16 cellular contexts compared by ENCODE assay signal in genomic region chr1:179089827-179090482, GRCh38. TPM values are rescaled to one million over a fixed set of nuclear protein-coding genes. Genes with fewer than 3 reads are reported as not detected.
DNase-seq lines count a peak whose midpoint lies in the region; FAIRE-seq and TF ChIP-seq lines count a peak whose summit lies in the region.
"Had no signal": no experiment of that assay in that cellular context is flagged by ENCODE, and none has a peak within 500 bp of the region (broad histone marks: within the 10 kb centered on the region; RNA-seq: fewer than 3 reads in every experiment).

No MANE protein-coding gene starts in this region.

- H3K27ac Mint-ChIP-seq in IgD-negative memory B cell (peak overlapping the region; percentile 90 to 99 (median 97)), progenitor cell of endocrine pancreas (peak overlapping the region; percentile 74)
- H3K27ac Mint-ChIP-seq: activated T-helper 1 cell treated with anti-CD3 and anti-CD28 coated beads, Interleukin-12 subunit alpha, Interleukin-12 subunit beta, Interleukin-2, Interleukin-4 antibody, amounts not matched to agents 30 ng/mL and 10 ng/mL and 1 ng/mL, durations not matched to agents 14 hours and 24 hours and 36 hours; natural killer cell treated with Interleukin-12 subunit alpha and Interleukin-12 subunit beta and Interleukin-15 and Interleukin-18, amount 100 ng/mL, for 72 hours had no signal

- H3K27ac ChIP-seq in epithelial cell of prostate (peak overlapping the region; percentile 64), A673 (ENCODE audit: low read depth, low read length, poor library complexity, severe bottlenecking) (no peak overlapping the region)
- H3K27ac ChIP-seq: KMS-11 had no signal

- BruUV-seq in A673 (replicated peaks; lab: Mats Ljungman, UMichigan), result no TSS peak

- H3K4me3 Mint-ChIP-seq in IgD-negative memory B cell (peak overlapping the region in 2 of 4 donors; percentile 44 to 78), progenitor cell of endocrine pancreas (ENCODE audit: low read depth) (no peak overlapping the region)
- H3K4me3 Mint-ChIP-seq: activated T-helper 1 cell treated with anti-CD3 and anti-CD28 coated beads, Interleukin-12 subunit alpha, Interleukin-12 subunit beta, Interleukin-2, Interleukin-4 antibody, amounts not matched to agents 30 ng/mL and 10 ng/mL and 1 ng/mL, durations not matched to agents 14 hours and 24 hours and 36 hours; natural killer cell treated with Interleukin-12 subunit alpha and Interleukin-12 subunit beta and Interleukin-15 and Interleukin-18, amount 100 ng/mL, for 72 hours had no signal

- CTCF ChIA-PET in A673 (lab: Charles Lee), result interaction anchor here (0.8 kb wide), 1 partner anchor 31 kb away, joined by 3 read pairs; no protein-coding TSS in a partner anchor

- no peaks in the 10 kb centered on the region for H3K9me3 Mint-ChIP-seq in IgD-negative memory B cell
- H3K9me3 Mint-ChIP-seq in progenitor cell of endocrine pancreas (ENCODE audit: low read depth), result no peaks in the 10 kb centered on the region
- H3K9me3 Mint-ChIP-seq: activated T-helper 1 cell treated with anti-CD3 and anti-CD28 coated beads, Interleukin-12 subunit alpha, Interleukin-12 subunit beta, Interleukin-2, Interleukin-4 antibody, amounts not matched to agents 30 ng/mL and 10 ng/mL and 1 ng/mL, durations not matched to agents 14 hours and 24 hours and 36 hours; natural killer cell treated with Interleukin-12 subunit alpha and Interleukin-12 subunit beta and Interleukin-15 and Interleukin-18, amount 100 ng/mL, for 72 hours had no signal

- H3K36me3 ChIP-seq in A673 (ENCODE audit: insufficient read depth, low read length, poor library complexity, severe bottlenecking), result peaks cover 27% of the 10 kb centered on the region

- H3K4me3 ChIP-seq in A673 (ENCODE audit: low read depth, low read length, poor library complexity, severe bottlenecking), result no peak overlapping the region
- H3K4me3 ChIP-seq: BLaER1 had no signal

- no peak for TF ChIP-seq CTCF in progenitor cell of endocrine pancreas (IDR thresholded peaks at IDR 0.05; ENCODE audit: unreplicated experiment)
- no peak for TF ChIP-seq CTCF in A673 (conservative IDR thresholded peaks at IDR 0.05; ENCODE audit: low read depth, low read length)

- peaks cover 10% of the 10 kb centered on the region for H3K36me3 Mint-ChIP-seq in IgD-negative memory B cell
- H3K36me3 Mint-ChIP-seq in progenitor cell of endocrine pancreas (ENCODE audit: insufficient read depth), result peaks cover 22% of the 10 kb centered on the region

- FAIRE-seq in RCC 7860 (lab: Jason Lieb, UNC), result no peak

- peaks cover 17% of the 10 kb centered on the region for H3K4me1 ChIP-seq in A673 (ENCODE audit: insufficient read depth, low read length, poor library complexity, severe bottlenecking)

- H3K4me1 Mint-ChIP-seq in IgD-negative memory B cell (peaks cover 25 to 31% (median 29%) of the 10 kb centered on the region in 3 donors), progenitor cell of endocrine pancreas (ENCODE audit: low read depth) (peaks cover 21% of the 10 kb centered on the region)

- H3K27me3 ChIP-seq in A673 (replicated peaks; ENCODE audit: insufficient read depth, low read depth, low read length, poor library complexity), result no peaks in the 10 kb centered on the region
- H3K27me3 ChIP-seq: BLaER1 had no signal

- POLR2A ChIA-PET in A673 (lab: Charles Lee; ENCODE audit: low non-redundant PET), result no interaction called here

- intact Hi-C loops in A673 (cut with micrococcal nuclease; ENCODE audit: unreplicated experiment), result no loop called here

- no peaks in the 10 kb centered on the region for H3K9me3 ChIP-seq in A673 (ENCODE audit: low read depth, low read length, poor library complexity, severe bottlenecking)
- H3K9me3 ChIP-seq: BLaER1 had no signal

- DNase-seq in D341Med (ENCODE audit: low spot score), result peak; percentile 24
- DNase-seq in epithelial cell of prostate (ENCODE audit: low read depth, low spot score), result no peak
- DNase-seq in progenitor cell of endocrine pancreas (ENCODE audit: low spot score, unreplicated experiment), result no peak
- DNase-seq in RCC 7860 (ENCODE audit: low spot score), result no peak
- DNase-seq in A673 (ENCODE audit: low spot score), result no peak
- DNase-seq in DMS79 treated with DMSO at 0.1 percent for 48 hours (lab: John Stamatoyannopoulos, UW), result no peak
- DNase-seq: activated CD4-positive, alpha-beta T cell treated with anti-CD3 and anti-CD28 coated beads for 48 hours; cortex of kidney; NCI-H1417; NCI-H226; NK-92 treated with Interleukin-12 subunit alpha and Interleukin-12 subunit beta, amount 100 ng/mL, for 24 hours had no signal

- H3K27me3 Mint-ChIP-seq in IgD-negative memory B cell (no peaks in the 10 kb centered on the region), progenitor cell of endocrine pancreas (no peaks in the 10 kb centered on the region)
- H3K27me3 Mint-ChIP-seq: natural killer cell treated with Interleukin-12 subunit alpha and Interleukin-12 subunit beta and Interleukin-15 and Interleukin-18, amount 100 ng/mL, for 72 hours had no signal

RNA-seq across cellular contexts. Expression of gene TOR3A, which starts 8.1 kb away (rescaled TPM):
- 111 TPM for polyA plus RNA-seq in IgD-negative memory B cell
- total RNA-seq in progenitor cell of endocrine pancreas (27.4 and 27.9 TPM in 2 replicates), A673 (2021) (18.0 and 21.0 TPM in 2 replicates)
